In genomic region chr12:11688831-11689230, GRCh38 we compare ENCODE assay signal across 18 cellular contexts. TPM values are rescaled to one million over a fixed set of nuclear protein-coding genes. Genes with fewer than 3 reads are reported as not detected.
DNase-seq lines count a peak whose midpoint lies in the region; ATAC-seq, FAIRE-seq and TF ChIP-seq lines count a peak whose summit lies in the region.
"Had no signal": no experiment of that assay in that cellular context is flagged by ENCODE, and none has a peak within 500 bp of the region (broad histone marks: within the 10 kb centered on the region; RNA-seq: fewer than 3 reads in every experiment).

No MANE protein-coding gene starts in this region.

- no peaks in the 10 kb centered on the region for H3K27me3 ChIP-seq in AG04450 (ENCODE audit: control insufficient read depth, insufficient read depth, low read length)
- H3K27me3 ChIP-seq: gastrocnemius medialis, vagina had no signal

- H3K27ac ChIP-seq in AG04450 (ENCODE audit: low read depth, low read length) = peak overlapping the region; percentile 39
- H3K27ac ChIP-seq: gastrocnemius medialis, left ventricle myocardium inferior, vagina had no signal

- H3K9me3 Mint-ChIP-seq in activated T-helper 17 cell treated with anti-CD3 and anti-CD28 coated beads, Interleukin-2, amount 50 U/mL, for 72 hours = no peaks in the 10 kb centered on the region
- H3K9me3 Mint-ChIP-seq in progenitor cell of endocrine pancreas (ENCODE audit: low read depth) = peaks cover 5% of the 10 kb centered on the region
- H3K9me3 Mint-ChIP-seq: activated naive CD4-positive, alpha-beta T cell treated with anti-CD3 and anti-CD28 coated beads, Interleukin-2, amount 50 U/mL, for 24 hours; effector memory CD8-positive, alpha-beta T cell had no signal

- H3K9me3 ChIP-seq in AG04450 (ENCODE audit: control insufficient read depth, insufficient read depth, low read length) = no peaks in the 10 kb centered on the region
- H3K9me3 ChIP-seq: gastrocnemius medialis, left ventricle myocardium inferior, vagina had no signal

- CTCF ChIA-PET in AG04450 (lab: Charles Lee) = interaction anchor here (0.7 to 1.3 kb wide), 3 partner anchors 108 to 350 kb away, joined by 3 to 5 read pairs (median 4); no protein-coding TSS in a partner anchor

- peaks cover 40% of the 10 kb centered on the region for H3K4me1 Mint-ChIP-seq in activated T-helper 17 cell treated with anti-CD3 and anti-CD28 coated beads, Interleukin-2, amount 50 U/mL, for 72 hours
- peaks cover 35% of the 10 kb centered on the region for H3K4me1 Mint-ChIP-seq in progenitor cell of endocrine pancreas (ENCODE audit: low read depth)

- no peak overlapping the region for H3K4me3 ChIP-seq in AG04450 (ENCODE audit: low read depth, low read length)
- H3K4me3 ChIP-seq in fibroblast of pulmonary artery (replicated peaks; ENCODE audit: low read depth, low read length) = no peak overlapping the region
- H3K4me3 ChIP-seq: gastrocnemius medialis, left ventricle myocardium inferior, vagina had no signal

- no peak overlapping the region for H3K4me3 Mint-ChIP-seq in activated T-helper 17 cell treated with anti-CD3 and anti-CD28 coated beads, Interleukin-2, amount 50 U/mL, for 72 hours
- no peak overlapping the region for H3K4me3 Mint-ChIP-seq in progenitor cell of endocrine pancreas (ENCODE audit: low read depth)
- H3K4me3 Mint-ChIP-seq: activated naive CD4-positive, alpha-beta T cell treated with anti-CD3 and anti-CD28 coated beads, Interleukin-2, amount 50 U/mL, for 24 hours; effector memory CD8-positive, alpha-beta T cell had no signal

- FAIRE-seq in GM12891 (lab: Jason Lieb, UNC) = no peak
- FAIRE-seq: RCC 7860 had no signal

- no peaks in the 10 kb centered on the region for H3K27me3 Mint-ChIP-seq in activated T-helper 17 cell treated with anti-CD3 and anti-CD28 coated beads, Interleukin-2, amount 50 U/mL, for 72 hours
- H3K27me3 Mint-ChIP-seq in progenitor cell of endocrine pancreas = peaks cover 3% of the 10 kb centered on the region
- H3K27me3 Mint-ChIP-seq: activated naive CD4-positive, alpha-beta T cell treated with anti-CD3 and anti-CD28 coated beads, Interleukin-2, amount 50 U/mL, for 24 hours; effector memory CD8-positive, alpha-beta T cell had no signal

- no peak for DNase-seq in AG04450 (ENCODE audit: low read depth, low spot score)
- peak; percentile 55 for DNase-seq in fibroblast of pulmonary artery (ENCODE audit: low read depth)
- no peak for DNase-seq in progenitor cell of endocrine pancreas (ENCODE audit: low spot score, unreplicated experiment)
- no peak for DNase-seq in NCI-H1092 treated with DMSO at 0.1 percent for 48 hours (lab: John Stamatoyannopoulos, UW)
- no peak for DNase-seq in stimulated activated naive CD8-positive, alpha-beta T cell treated with anti-CD3 and anti-CD28 coated beads, Interleukin-15, Interleukin-2, amounts not matched to agents 100 U/mL and 50 U/mL, for 24 hours
- no peak for DNase-seq in GM12891 (ENCODE audit: insufficient read length, low spot score)
- DNase-seq in omental fat pad (ENCODE audit: low spot score) = no peak
- DNase-seq: activated CD4-positive, alpha-beta T cell treated with anti-CD3 and anti-CD28 coated beads, Interleukin-2, amount 50 U/mL, for 48 hours; activated T-cell treated with anti-CD3 and anti-CD28 coated beads, Interleukin-2, amount 50 U/mL, for 1 hour; effector memory CD8-positive, alpha-beta T cell; gastrocnemius medialis; left ventricle myocardium inferior; NCI-H226; stimulated activated naive CD4-positive, alpha-beta T cell treated with Interleukin-2 at 50 U/mL for 16 hours had no signal

- peak overlapping the region; percentile 63 for H3K27ac Mint-ChIP-seq in activated T-helper 17 cell treated with anti-CD3 and anti-CD28 coated beads, Interleukin-2, amount 50 U/mL, for 72 hours
- H3K27ac Mint-ChIP-seq in progenitor cell of endocrine pancreas = peak overlapping the region; percentile 8
- H3K27ac Mint-ChIP-seq: activated naive CD4-positive, alpha-beta T cell treated with anti-CD3 and anti-CD28 coated beads, Interleukin-2, amount 50 U/mL, for 24 hours; effector memory CD8-positive, alpha-beta T cell had no signal

- no peak; the same call in 1 of the 2 replicates for TF ChIP-seq POLR2A in GM12891 (IDR thresholded peaks at IDR 0.05; ENCODE audit: low read depth, low read length)

- POLR2A ChIA-PET in AG04450 (lab: Yijun Ruan, JAX) = interaction anchor here (1.4 kb wide), 1 partner anchor 39 kb away, joined by 4 read pairs; the partner anchor contains the start of gene ETV6

- no peak for TF ChIP-seq CTCF in AG04450 (IDR thresholded peaks at IDR 0.05; ENCODE audit: low read depth, low read length)
- no peak for TF ChIP-seq CTCF in fibroblast of pulmonary artery (IDR thresholded peaks at IDR 0.05; ENCODE audit: low read length, missing control alignments)
- TF ChIP-seq CTCF in progenitor cell of endocrine pancreas (IDR thresholded peaks at IDR 0.05; ENCODE audit: unreplicated experiment) = no peak
- no peak for TF ChIP-seq CTCF in omental fat pad (IDR thresholded peaks at IDR 0.05)

- no peak for ATAC-seq in activated T-helper 17 cell treated with anti-CD3 and anti-CD28 coated beads, Interleukin-2, amount 50 U/mL, for 72 hours (replicated peaks)
- ATAC-seq in stimulated activated naive CD8-positive, alpha-beta T cell treated with anti-CD3 and anti-CD28 coated beads, Interleukin-15, Interleukin-2, amounts not matched to agents 100 U/mL and 50 U/mL, for 24 hours = no peak
- no peak for ATAC-seq in omental fat pad (ENCODE audit: low FRiP score)
- ATAC-seq: effector memory CD8-positive, alpha-beta T cell; gastrocnemius medialis had no signal

- peaks cover 26% of the 10 kb centered on the region for H3K36me3 Mint-ChIP-seq in activated T-helper 17 cell treated with anti-CD3 and anti-CD28 coated beads, Interleukin-2, amount 50 U/mL, for 72 hours (ENCODE audit: low read depth)
- peaks cover 14% of the 10 kb centered on the region for H3K36me3 Mint-ChIP-seq in progenitor cell of endocrine pancreas (ENCODE audit: insufficient read depth)

TF ChIP-seq in GM12891, 5 proteins besides CTCF, POLR2A, EP300 and RAD21:
- TF ChIP-seq TAF1 (IDR thresholded peaks at IDR 0.05; ENCODE audit: low read depth, low read length) (no peak), PAX5 (IDR thresholded peaks at IDR 0.05; ENCODE audit: insufficient read depth, low read length, severe bottlenecking) (no peak), POLR2AphosphoS5 (IDR thresholded peaks at IDR 0.05; ENCODE audit: low read depth, low read length) (no peak), SPI1 (IDR thresholded peaks at IDR 0.05; ENCODE audit: low read depth, low read length) (no peak), POU2F2 (IDR thresholded peaks at IDR 0.05; ENCODE audit: low read depth, low read length) (no peak)
TF ChIP-seq in GM12891: peak in this region for 0.

RNA-seq across cellular contexts. Expression of gene ETV6, which starts 39.4 kb away (rescaled TPM):
- polyA plus RNA-seq in AG04450 (2011; rRNA removed) = 7.9 and 8.7 TPM in 2 replicates
- 24.8 and 25.9 TPM in 2 replicates for polyA minus RNA-seq in AG04450 (2011; rRNA and poly(A)+ RNA removed)
- total RNA-seq in activated T-helper 17 cell treated with anti-CD3 and anti-CD28 coated beads, Interleukin-2, amount 50 U/mL, for 72 hours = 10 to 100 TPM; 45.9 to 49.0 TPM
- total RNA-seq in progenitor cell of endocrine pancreas = 49.7 and 55.2 TPM in 2 replicates
- polyA plus RNA-seq in GM12891 (2012; ENCODE audit: low read depth, missing spikeins) = 23.0 TPM
- 10 to 100 TPM in 3 of 4 donors, 1 to 10 TPM in 1; 9.3 to 28.2 (median 17.6) TPM for total RNA-seq in omental fat pad
